ENCODE assay signal across 15 cellular contexts in genomic region chr6:167221408-167222201, GRCh38.
DNase-seq lines count a peak whose midpoint lies in the region; ATAC-seq, FAIRE-seq and TF ChIP-seq lines count a peak whose summit lies in the region.
"Had no signal": no experiment of that assay in that cellular context is flagged by ENCODE, and none has a peak within 500 bp of the region (broad histone marks: within the 10 kb centered on the region; RNA-seq: fewer than 3 reads in every experiment).

No MANE protein-coding gene starts in this region.

- H3K79me2 ChIP-seq in K562 (ENCODE audit: control insufficient read depth, insufficient read depth, low read length) = no peaks in the 10 kb centered on the region

- peak; percentile 88 for FAIRE-seq in K562 (lab: Jason Lieb, UNC)
- no peak for FAIRE-seq in GM19239 (lab: Jason Lieb, UNC)

- no peak for TF ChIP-seq RAD21 in K562 (CRISPR knock-in tag; conservative IDR thresholded peaks at IDR 0.05 in 1 of 2, IDR thresholded peaks at IDR 0.05 in 1 of 2)

- H2AFZ ChIP-seq in K562 (ENCODE audit: low read depth, low read length) = no peak overlapping the region
- H2AFZ ChIP-seq: PC-9 had no signal

- WGBS in K562 (ENCODE audit: insufficient coverage, low coverage, missing lambda C conversion rate) = 1% methylated on average over 18 of the region's 19 CpGs

- H3K9me1 ChIP-seq in K562 (ENCODE audit: control insufficient read depth, insufficient read depth, low read length) = no peaks in the 10 kb centered on the region

- no peaks in the 10 kb centered on the region for H4K20me1 ChIP-seq in K562 (replicated peaks; ENCODE audit: control insufficient read depth, insufficient read depth, low read length)

- H3K9ac ChIP-seq in K562 (ENCODE audit: insufficient read depth in 1 of 2, low read depth in 2 of 2, low read length in 2 of 2) = no peak overlapping the region; a peak in 1 of 4 replicates

- no peak for TF ChIP-seq EP300 in K562 (IDR thresholded peaks at IDR 0.05; ENCODE audit: low read length)

- H3K27me3 ChIP-seq in H7 (ENCODE audit: control insufficient read depth, insufficient read depth, low read length) (no peaks in the 10 kb centered on the region), K562 (ENCODE audit: control insufficient read depth in 2 of 2, insufficient read depth in 2 of 2, low read length in 2 of 2) (peaks cover 16 to 26% of the 10 kb centered on the region in 2 experiments; a peak in 3 of 5 replicates)

- intact Hi-C loops in K562 (cut with micrococcal nuclease) (loop anchor here (1.0 kb wide), 1 partner anchor 65 kb away; no protein-coding TSS in a partner anchor), left colon (cut with DNase I, micrococcal nuclease) (no loop called here), sciatic nerve (cut with DNase I) (no loop called here)

- no peaks in the 10 kb centered on the region for H3K4me1 ChIP-seq in K562 (replicated peaks in 1 of 2; ENCODE audit: control insufficient read depth in 2 of 2, insufficient read depth in 2 of 2, low read length in 2 of 2)

- BruUV-seq in K562 (replicated peaks; lab: Mats Ljungman, UMichigan) = no TSS peak

- H3K4me2 ChIP-seq in K562 (ENCODE audit: insufficient read depth, low read length) = no peak overlapping the region
- H3K4me2 ChIP-seq: PC-9 had no signal

- ATAC-seq in K562 (no peak), left colon (peak; percentile 56), sciatic nerve (peak; percentile 32), GM18520 (IDR thresholded peaks at IDR 0.05; ENCODE audit: unreplicated experiment) (no peak)

- H3K9me3 ChIP-seq in K562 (replicated peaks; ENCODE audit: control insufficient read depth, insufficient read depth, low read depth, low read length) = no peaks in the 10 kb centered on the region
- H3K9me3 ChIP-seq: Caco-2 had no signal

- CTCF ChIA-PET in K562 (lab: Yijun Ruan, JAX; ENCODE audit: low intra/inter-chr PET ratio) = no interaction called here

- in situ Hi-C loops in K562 (cut with MboI) = loop anchor here (5.0 kb wide), 1 partner anchor 61 kb away; no protein-coding TSS in a partner anchor

- DNase-seq in H7 = peak; percentile 40
- DNase-seq in K562 (ENCODE audit: extremely low read depth in 1 of 4, low spot score in 3 of 4) = no peak
- no peak for DNase-seq in left colon
- no peak for DNase-seq in sciatic nerve (ENCODE audit: low spot score)
- DNase-seq in GM19239 (ENCODE audit: insufficient read length, low spot score) = no peak
- DNase-seq in Kasumi-1 (lab: John Stamatoyannopoulos, UW) = no peak
- DNase-seq: Caco-2; CD4-positive, CD25-positive, alpha-beta regulatory T cell; KBM-7; NCI-H1436; NCI-H2029; NCI-H2171 treated with DMSO at 0.1 percent for 48 hours; NCI-H82; PC-9 had no signal

- H3K36me3 ChIP-seq in H7 (replicated peaks; ENCODE audit: control insufficient read depth, insufficient read depth, low read length) (no peaks in the 10 kb centered on the region), K562 (ENCODE audit: control insufficient read depth, insufficient read depth, low read length) (no peaks in the 10 kb centered on the region)

- H3K4me3 ChIP-seq in H7 (ENCODE audit: insufficient read depth, low read depth, low read length) (no peak overlapping the region), K562 (no peak overlapping the region)
- H3K4me3 ChIP-seq: PC-9 had no signal

- no peak overlapping the region for H3K27ac ChIP-seq in K562 (ENCODE audit: extremely low read depth, low read depth, low read length)
- H3K27ac ChIP-seq: PC-9 had no signal

- no peak for TF ChIP-seq POLR2A in K562 (conservative IDR thresholded peaks at IDR 0.05)

- TF ChIP-seq CTCF in K562 (IDR thresholded peaks at IDR 0.05 in 2 of 3, conservative IDR thresholded peaks at IDR 0.05 in 1 of 3; ENCODE audit: insufficient read depth in 2 of 3, low read depth in 1 of 3, low read length in 3 of 3) = no peak

- POLR2A ChIA-PET in K562 (lab: Yijun Ruan, JAX) = interaction anchor here (0.6 to 1.4 kb wide), 4 partner anchors 61 to 462 kb away, joined by 3 to 4 read pairs (median 3); no protein-coding TSS in a partner anchor

TF ChIP-seq in K562, 482 proteins besides CTCF, POLR2A, EP300 and RAD21 (continues in another document):
- TF ChIP-seq ZNF239 (CRISPR knock-in tag; IDR thresholded peaks at IDR 0.05) (no peak), CCNT2 (IDR thresholded peaks at IDR 0.05; ENCODE audit: borderline replicate concordance, extremely low read depth, insufficient read length, low read depth, low read length) (no peak), SMARCC2 (IDR thresholded peaks at IDR 0.05; ENCODE audit: low read depth) (no peak), STAG1 (CRISPR knock-in tag; IDR thresholded peaks at IDR 0.05; ENCODE audit: borderline replicate concordance) (no peak), NR1H2 (CRISPR knock-in tag; IDR thresholded peaks at IDR 0.05) (no peak)
- TF ChIP-seq, protein P1, sequence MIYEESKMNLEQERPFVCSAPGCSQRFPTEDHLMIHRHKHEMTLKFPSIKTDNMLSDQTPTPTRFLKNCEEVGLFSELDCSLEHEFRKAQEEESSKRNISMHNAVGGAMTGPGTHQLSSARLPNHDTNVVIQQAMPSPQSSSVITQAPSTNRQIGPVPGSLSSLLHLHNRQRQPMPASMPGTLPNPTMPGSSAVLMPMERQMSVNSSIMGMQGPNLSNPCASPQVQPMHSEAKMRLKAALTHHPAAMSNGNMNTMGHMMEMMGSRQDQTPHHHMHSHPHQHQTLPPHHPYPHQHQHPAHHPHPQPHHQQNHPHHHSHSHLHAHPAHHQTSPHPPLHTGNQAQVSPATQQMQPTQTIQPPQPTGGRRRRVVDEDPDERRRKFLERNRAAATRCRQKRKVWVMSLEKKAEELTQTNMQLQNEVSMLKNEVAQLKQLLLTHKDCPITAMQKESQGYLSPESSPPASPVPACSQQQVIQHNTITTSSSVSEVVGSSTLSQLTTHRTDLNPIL (CRISPR knock-in tag; IDR thresholded peaks at IDR 0.05) = no peak
- TF ChIP-seq, protein P2, sequence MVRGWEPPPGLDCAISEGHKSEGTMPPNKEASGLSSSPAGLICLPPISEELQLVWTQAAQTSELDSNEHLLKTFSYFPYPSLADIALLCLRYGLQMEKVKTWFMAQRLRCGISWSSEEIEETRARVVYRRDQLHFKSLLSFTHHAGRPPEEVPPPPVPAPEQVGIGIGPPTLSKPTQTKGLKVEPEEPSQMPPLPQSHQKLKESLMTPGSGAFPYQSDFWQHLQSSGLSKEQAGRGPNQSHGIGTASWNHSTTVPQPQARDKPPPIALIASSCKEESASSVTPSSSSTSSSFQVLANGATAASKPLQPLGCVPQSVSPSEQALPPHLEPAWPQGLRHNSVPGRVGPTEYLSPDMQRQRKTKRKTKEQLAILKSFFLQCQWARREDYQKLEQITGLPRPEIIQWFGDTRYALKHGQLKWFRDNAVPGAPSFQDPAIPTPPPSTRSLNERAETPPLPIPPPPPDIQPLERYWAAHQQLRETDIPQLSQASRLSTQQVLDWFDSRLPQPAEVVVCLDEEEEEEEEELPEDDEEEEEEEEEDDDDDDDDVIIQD (CRISPR knock-in tag; IDR thresholded peaks at IDR 0.05) = no peak
- TF ChIP-seq, protein P3, sequence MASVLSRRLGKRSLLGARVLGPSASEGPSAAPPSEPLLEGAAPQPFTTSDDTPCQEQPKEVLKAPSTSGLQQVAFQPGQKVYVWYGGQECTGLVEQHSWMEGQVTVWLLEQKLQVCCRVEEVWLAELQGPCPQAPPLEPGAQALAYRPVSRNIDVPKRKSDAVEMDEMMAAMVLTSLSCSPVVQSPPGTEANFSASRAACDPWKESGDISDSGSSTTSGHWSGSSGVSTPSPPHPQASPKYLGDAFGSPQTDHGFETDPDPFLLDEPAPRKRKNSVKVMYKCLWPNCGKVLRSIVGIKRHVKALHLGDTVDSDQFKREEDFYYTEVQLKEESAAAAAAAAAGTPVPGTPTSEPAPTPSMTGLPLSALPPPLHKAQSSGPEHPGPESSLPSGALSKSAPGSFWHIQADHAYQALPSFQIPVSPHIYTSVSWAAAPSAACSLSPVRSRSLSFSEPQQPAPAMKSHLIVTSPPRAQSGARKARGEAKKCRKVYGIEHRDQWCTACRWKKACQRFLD (CRISPR knock-in tag; IDR thresholded peaks at IDR 0.05) = no peak

Comparison
In these comparisons a context has a peak if more than half of its experiments do, and no peak if none do; other contexts are left out.
1. ATAC-seq: peak in left colon (single experiment) and sciatic nerve (single experiment); none in K562 (single experiment) and GM18520 (single experiment).